6 cellular contexts compared by ENCODE assay signal in the genomic region with DNA sequence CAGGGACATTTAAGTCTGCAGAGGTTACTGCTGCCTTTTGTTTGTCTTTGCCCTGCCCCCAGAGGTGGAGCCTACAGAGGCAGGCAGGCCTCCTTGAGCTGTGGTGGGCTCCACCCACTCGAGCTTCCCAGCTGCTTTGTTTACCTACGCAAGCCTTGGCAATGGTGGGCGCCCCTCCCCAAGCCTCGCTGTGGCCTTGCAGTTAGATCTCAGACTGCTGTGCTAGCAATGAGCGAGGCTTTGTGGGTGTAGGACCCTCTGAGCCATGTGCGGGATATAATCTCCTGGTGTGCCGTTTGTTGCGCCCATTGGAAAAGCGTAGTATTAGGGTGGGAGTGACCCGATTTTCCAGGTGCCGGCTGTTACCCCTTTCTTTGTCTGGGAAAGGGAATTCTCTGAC.
DNase-seq lines count a peak whose midpoint lies in the region; TF ChIP-seq lines count a peak whose summit lies in the region.
"Not testable (repeated sequence)": the region's sequence is repeated elsewhere in the genome, so short reads cannot be mapped to it uniquely, and the experiment has no call there.

No MANE protein-coding gene starts in this region.

- WGBS in H9 (ENCODE audit: extremely low coverage, insufficient read length, low lambda C conversion rate) = no CpG with 5 or more reads among the region's 11 CpGs
- WGBS in endodermal cell (ENCODE audit: insufficient coverage in 1 of 2, insufficient read length in 1 of 2), 2 experiments = 86 to 90% methylated on average over 10 to 11 of the region's 11 CpGs

- H3K9me3 ChIP-seq in H9 (ENCODE audit: control insufficient read depth, low read depth, low read length) = peaks cover 13% of the 10 kb centered on the region
- not testable (repeated sequence) for H3K9me3 ChIP-seq in endodermal cell (ENCODE audit: control insufficient read depth, low read length); right atrium auricular region

- H2BK5ac ChIP-seq in H9 (ENCODE audit: insufficient read length, low read length) = not testable (repeated sequence)

- H3K79me1 ChIP-seq in H9 (ENCODE audit: insufficient read depth, low read depth, low read length, poor library complexity, severe bottlenecking) = not testable (repeated sequence)

- H3K79me2 ChIP-seq in H9 (ENCODE audit: insufficient read depth, low read length) = not testable (repeated sequence)

- not testable (repeated sequence) for H4K91ac ChIP-seq in H9 (ENCODE audit: insufficient read length, low read depth, low read length)

- not testable (repeated sequence) for H2BK20ac ChIP-seq in H9 (ENCODE audit: low read depth, low read length, poor library complexity, severe bottlenecking)

- not testable (repeated sequence) for H3K14ac ChIP-seq in H9 (ENCODE audit: insufficient read depth, low read length)

- H3K36me3 ChIP-seq in endodermal cell (ENCODE audit: control insufficient read depth, insufficient read depth, low read length); right atrium auricular region: not testable (repeated sequence)

- H3K4ac ChIP-seq in H9 (ENCODE audit: low read depth, low read length) = not testable (repeated sequence)

- not testable (repeated sequence) for TF ChIP-seq CTCF in H9 (conservative IDR thresholded peaks at IDR 0.05); endodermal cell (conservative IDR thresholded peaks at IDR 0.05); right atrium auricular region (IDR thresholded peaks at IDR 0.05); osteocyte (IDR thresholded peaks at IDR 0.05)

- peaks cover 30 to 37% of the 10 kb centered on the region in 2 experiments for H3K9me3 Mint-ChIP-seq in H9
- peaks cover 48% of the 10 kb centered on the region for H3K9me3 Mint-ChIP-seq in endodermal cell
- not testable (repeated sequence) for H3K9me3 Mint-ChIP-seq in osteocyte (ENCODE audit: unreplicated experiment)

- H3K4me1 ChIP-seq in H9 (ENCODE audit: insufficient read depth, low read length); endodermal cell (ENCODE audit: control insufficient read depth, insufficient read depth, low read length); right atrium auricular region: not testable (repeated sequence)

- not testable (repeated sequence) for H2BK120ac ChIP-seq in H9 (ENCODE audit: low read depth, low read length, poor library complexity, severe bottlenecking)

- H2AFZ ChIP-seq in H9 (ENCODE audit: low read length) = not testable (repeated sequence)

- H3K4me1 Mint-ChIP-seq in H9; endodermal cell; osteocyte (ENCODE audit: unreplicated experiment): not testable (repeated sequence)

- H4K5ac ChIP-seq in H9 (ENCODE audit: insufficient read length, low read depth, low read length) = not testable (repeated sequence)

- not testable (repeated sequence) for H3K4me2 ChIP-seq in H9 (ENCODE audit: insufficient read depth, insufficient read length, low read length)

- H3K36me3 Mint-ChIP-seq in H9 (ENCODE audit: insufficient read depth in 1 of 3, low read depth in 3 of 3) = peaks cover 8 to 35% (median 18%) of the 10 kb centered on the region in 3 experiments
- H3K36me3 Mint-ChIP-seq in endodermal cell (ENCODE audit: low read depth); osteocyte (ENCODE audit: unreplicated experiment): not testable (repeated sequence)

- not testable (repeated sequence) for H3K56ac ChIP-seq in H9 (ENCODE audit: insufficient read length, low read depth, low read length)

- not testable (repeated sequence) for H3K23ac ChIP-seq in H9 (ENCODE audit: insufficient read length, low read depth, low read length)

- H3K27me3 ChIP-seq in H9 (ENCODE audit: insufficient read depth, low read length); endodermal cell (ENCODE audit: control insufficient read depth, insufficient read depth, low read length, poor library complexity, severe bottlenecking); right atrium auricular region: not testable (repeated sequence)

- not testable (repeated sequence) for H3T11ph ChIP-seq in H9 (ENCODE audit: low read length)

- H2BK15ac ChIP-seq in H9 (ENCODE audit: low read depth, low read length) = not testable (repeated sequence)

- H4K20me1 ChIP-seq in H9 (ENCODE audit: control insufficient read depth, insufficient read depth, insufficient read length) = not testable (repeated sequence)

- not testable (repeated sequence) for H2AK5ac ChIP-seq in H9 (ENCODE audit: insufficient read length, low read length)

- H2BK12ac ChIP-seq in H9 (ENCODE audit: insufficient read length, low read depth, low read length) = not testable (repeated sequence)

- not testable (repeated sequence) for H3K27ac ChIP-seq in H9 (ENCODE audit: insufficient read length, low read depth, low read length); endodermal cell (ENCODE audit: low read depth, low read length); right atrium auricular region

- peaks cover 17% of the 10 kb centered on the region for H3K27me3 Mint-ChIP-seq in H9 (ENCODE audit: low read depth)
- not testable (repeated sequence) for H3K27me3 Mint-ChIP-seq in endodermal cell (ENCODE audit: insufficient read depth); osteocyte (ENCODE audit: unreplicated experiment)

- H3K9ac ChIP-seq in H9 (ENCODE audit: extremely low read depth, insufficient read length, low read length); endodermal cell (ENCODE audit: extremely low read depth, low read length, poor library complexity, severe bottlenecking): not testable (repeated sequence)

- not testable (repeated sequence) for H3K27ac Mint-ChIP-seq in H9; endodermal cell; osteocyte (ENCODE audit: unreplicated experiment)

- H4K8ac ChIP-seq in H9 (replicated peaks; ENCODE audit: insufficient read length, low read depth, low read length) = not testable (repeated sequence)

- not testable (repeated sequence) for H3K4me3 Mint-ChIP-seq in H9; endodermal cell; osteocyte (ENCODE audit: unreplicated experiment)

- DNase-seq in H9 = peak; percentile 8
- peak; percentile 7 for DNase-seq in activated CD8-positive, alpha-beta memory T cell treated with anti-CD3 and anti-CD28 coated beads for 24 hours
- peak; percentile 12 for DNase-seq in endodermal cell
- DNase-seq in right atrium auricular region (ENCODE audit: low spot score) = peak; percentile 9
- peak; percentile 70 for DNase-seq in osteocyte (ENCODE audit: extremely low spot score, unreplicated experiment)
- peak; percentile 29 for DNase-seq in ureter (ENCODE audit: low spot score)

- H3K18ac ChIP-seq in H9 (ENCODE audit: insufficient read length, low read depth, low read length) = not testable (repeated sequence)

- not testable (repeated sequence) for H3K4me3 ChIP-seq in endodermal cell (ENCODE audit: low read length); right atrium auricular region

- H3K23me2 ChIP-seq in H9 (ENCODE audit: insufficient read length, low read depth, low read length, poor library complexity, severe bottlenecking) = not testable (repeated sequence)

Comparison
In these comparisons a context has a peak if more than half of its experiments do, and no peak if none do; other contexts are left out.
1. DNase-seq: peak in every context shown above with its lines; median percentile 70 in osteocyte; 29 in ureter; 12 in endodermal cell; 9 in right atrium auricular region; 8 in H9; 7 in activated CD8-positive, alpha-beta memory T cell treated with anti-CD3 and anti-CD28 coated beads for 24 hours.